8 cellular contexts compared by ENCODE assay signal in genomic region chr9:14692918-14693861, GRCh38. TPM values are rescaled to one million over a fixed set of nuclear protein-coding genes. Genes with fewer than 3 reads are reported as not detected.
DNase-seq lines count a peak whose midpoint lies in the region; ATAC-seq and TF ChIP-seq lines count a peak whose summit lies in the region.

Gene ZDHHC21, minus strand, starts transcription at chr9:14693432. Its CDS starts 19,092 bp downstream, at chr9:14674340.

- peak within 1 kb of the TSS; percentile 78 for H3K27ac Mint-ChIP-seq in activated CD4-positive, alpha-beta memory T cell treated with anti-CD3 and anti-CD28 coated beads for 36 hours
- H3K27ac Mint-ChIP-seq in memory B cell, result peak within 1 kb of the TSS; percentile 95

- H3K36me3 ChIP-seq in effector memory CD4-positive, alpha-beta T cell (ENCODE audit: control insufficient read depth, insufficient read depth, low read length), result no peaks in the 10 kb centered on the region

- no peaks in the 10 kb centered on the region; the same call in 1 of the 2 replicates for H3K9me3 ChIP-seq in AG04450 (ENCODE audit: control insufficient read depth, insufficient read depth, low read length)
- no peaks in the 10 kb centered on the region for H3K9me3 ChIP-seq in effector memory CD4-positive, alpha-beta T cell (ENCODE audit: control insufficient read depth, low read length)

- H3K9me3 Mint-ChIP-seq in activated CD4-positive, alpha-beta memory T cell treated with anti-CD3 and anti-CD28 coated beads for 36 hours, result no peaks in the 10 kb centered on the region
- no peaks in the 10 kb centered on the region for H3K9me3 Mint-ChIP-seq in memory B cell

- H3K36me3 Mint-ChIP-seq in activated CD4-positive, alpha-beta memory T cell treated with anti-CD3 and anti-CD28 coated beads for 36 hours, result peaks cover 11% of the 10 kb centered on the region
- peaks cover 11% of the 10 kb centered on the region for H3K36me3 Mint-ChIP-seq in memory B cell

- peak within 1 kb of the TSS; percentile 90 for H3K4me3 Mint-ChIP-seq in activated CD4-positive, alpha-beta memory T cell treated with anti-CD3 and anti-CD28 coated beads for 36 hours
- peak within 1 kb of the TSS; percentile 99 for H3K4me3 Mint-ChIP-seq in memory B cell

- peaks cover 43% of the 10 kb centered on the region for H3K4me1 Mint-ChIP-seq in activated CD4-positive, alpha-beta memory T cell treated with anti-CD3 and anti-CD28 coated beads for 36 hours (ENCODE audit: low read depth)
- peaks cover 38% of the 10 kb centered on the region for H3K4me1 Mint-ChIP-seq in memory B cell

- intact Hi-C loops in activated CD4-positive, alpha-beta memory T cell treated with anti-CD3 and anti-CD28 coated beads for 36 hours (cut with micrococcal nuclease), result loop anchor here (5.0 kb wide), 2 partner anchors 371 to 604 kb away; no protein-coding TSS in a partner anchor

- H3K4me3 ChIP-seq in AG04450 (ENCODE audit: low read depth, low read length), result peak within 1 kb of the TSS; percentile 85
- H3K4me3 ChIP-seq in effector memory CD4-positive, alpha-beta T cell (ENCODE audit: insufficient read depth, low read depth, low read length, poor library complexity, severe bottlenecking), result peak within 1 kb of the TSS; percentile 75

- H3K27me3 Mint-ChIP-seq in activated CD4-positive, alpha-beta memory T cell treated with anti-CD3 and anti-CD28 coated beads for 36 hours, result peaks cover 4% of the 10 kb centered on the region
- H3K27me3 Mint-ChIP-seq in memory B cell, result no peaks in the 10 kb centered on the region

- peak; percentile 68 for ATAC-seq in GM18520 (IDR thresholded peaks at IDR 0.05; ENCODE audit: unreplicated experiment)
- ATAC-seq in HG03045 (IDR thresholded peaks at IDR 0.05; ENCODE audit: unreplicated experiment), result peak; percentile 89
- ATAC-seq in memory B cell (ENCODE audit: low read depth), result peak; percentile 69

- CTCF ChIA-PET in AG04450 (lab: Charles Lee), result interaction anchor here (0.6 to 1.3 kb wide), 3 partner anchors 32 to 1604 kb away, joined by 3 to 7 read pairs (median 7); no protein-coding TSS in a partner anchor
- CTCF ChIA-PET in activated CD4-positive, alpha-beta memory T cell treated with anti-CD3 and anti-CD28 coated beads for 36 hours (lab: Charles Lee), result interaction anchor here (0.9 kb wide), 1 partner anchor 73 kb away, joined by 4 read pairs; no protein-coding TSS in a partner anchor

- H3K27ac ChIP-seq in AG04450 (ENCODE audit: low read depth, low read length), result no peak within 1 kb of the TSS
- H3K27ac ChIP-seq in effector memory CD4-positive, alpha-beta T cell (ENCODE audit: insufficient read depth, low read length, poor library complexity, severe bottlenecking), result peak within 1 kb of the TSS; percentile 21

- DNase-seq in AG04450 (ENCODE audit: low read depth, low spot score) (no peak), NCI-H345 treated with DMSO at 0.1 percent for 48 hours (lab: John Stamatoyannopoulos, UW; ENCODE audit: unreplicated experiment) (peak; percentile 51), memory B cell (ENCODE audit: low spot score in 2 of 2) (peak; percentile 20 to 58)
- DNase-seq in activated CD4-positive, alpha-beta memory T cell treated with anti-CD3 and anti-CD28 coated beads for 36 hours, result peak; percentile 70
- DNase-seq in effector memory CD4-positive, alpha-beta T cell, result peak; percentile 19 to 24 (median 24)
- peak; percentile 19 for DNase-seq in stimulated activated CD8-positive, alpha-beta memory T cell treated with anti-CD3 and anti-CD28 coated beads, Interleukin-12 subunit alpha, Interleukin-12 subunit beta, amount 100 ng/mL, for 24 hours (ENCODE audit: extremely low read depth)

- TF ChIP-seq CTCF in AG04450 (IDR thresholded peaks at IDR 0.05; ENCODE audit: low read depth, low read length), result no peak

- H3K27me3 ChIP-seq in AG04450 (ENCODE audit: control insufficient read depth, insufficient read depth, low read length), result peaks cover 6% of the 10 kb centered on the region
- no peaks in the 10 kb centered on the region for H3K27me3 ChIP-seq in effector memory CD4-positive, alpha-beta T cell (replicated peaks; ENCODE audit: control insufficient read depth, insufficient read depth, low read length, poor library complexity, severe bottlenecking)

- peaks cover 5% of the 10 kb centered on the region for H3K4me1 ChIP-seq in effector memory CD4-positive, alpha-beta T cell (ENCODE audit: control insufficient read depth, insufficient read depth, low read length, poor library complexity, severe bottlenecking)

- POLR2A ChIA-PET in AG04450 (lab: Yijun Ruan, JAX), result interaction anchor here (0.6 kb wide), 1 partner anchor 62 kb away, joined by 6 read pairs; no protein-coding TSS in a partner anchor
- POLR2A ChIA-PET in activated CD4-positive, alpha-beta memory T cell treated with anti-CD3 and anti-CD28 coated beads for 36 hours (lab: Charles Lee), result no interaction called here

RNA-seq across cellular contexts. Expression of gene ZDHHC21, which starts in this region (rescaled TPM):
- polyA plus RNA-seq in AG04450 (2011; rRNA removed), result 4.7 and 6.6 TPM in 2 replicates
- 5.0 and 6.5 TPM in 2 replicates for polyA minus RNA-seq in AG04450 (2011; rRNA and poly(A)+ RNA removed)
- total RNA-seq in activated CD4-positive, alpha-beta memory T cell treated with anti-CD3 and anti-CD28 coated beads for 36 hours, result 1 to 10 TPM; 5.1 to 6.7 TPM
